In the genomic region with DNA sequence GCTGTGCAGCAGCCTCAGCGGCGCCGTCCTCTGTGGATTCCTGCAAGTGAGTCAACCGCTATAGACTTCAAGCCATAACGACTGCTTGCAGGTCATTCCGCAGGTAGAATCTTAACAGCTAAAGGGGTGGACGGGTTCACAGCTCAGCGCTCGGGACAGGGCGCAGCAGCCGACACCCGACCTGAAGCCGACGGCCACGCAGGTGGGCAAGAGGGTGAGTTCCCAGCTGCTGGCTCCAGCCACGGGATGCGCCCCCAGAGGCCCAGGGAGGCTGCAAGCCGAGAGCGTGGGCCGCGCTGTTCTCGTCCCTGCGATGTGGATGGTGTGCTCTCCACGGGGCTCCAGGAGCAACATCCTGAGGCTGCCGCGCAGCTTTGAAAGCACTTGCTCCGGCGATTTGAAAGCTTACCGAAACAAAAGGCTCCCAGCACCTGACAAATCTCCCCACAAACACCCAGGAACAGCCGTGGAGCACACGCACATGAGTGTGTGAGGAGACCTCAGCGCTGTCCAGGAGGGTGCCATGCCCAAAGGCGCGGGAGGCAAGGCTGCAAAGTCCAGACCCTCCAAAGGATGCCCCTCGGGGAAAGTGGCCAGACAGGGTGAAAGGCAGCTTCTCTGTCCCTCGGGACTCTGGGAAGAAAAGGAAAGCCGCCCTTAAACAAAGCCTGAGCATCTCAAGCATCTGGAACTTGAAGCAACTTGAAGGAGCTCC, we compare ENCODE assay signal across 23 cellular contexts.
"Had no signal": no experiment of that assay in that cellular context is flagged by ENCODE, and none has a peak within 500 bp of the region (broad histone marks: within the 10 kb centered on the region; RNA-seq: fewer than 3 reads in every experiment).

No MANE protein-coding gene starts in this region.

- H3K27ac Mint-ChIP-seq: activated naive CD4-positive, alpha-beta T cell treated with anti-CD3 and anti-CD28 coated beads, Interleukin-2, amount 50 U/mL, for 72 hours had no signal

- H3K36me3 Mint-ChIP-seq: activated naive CD4-positive, alpha-beta T cell treated with anti-CD3 and anti-CD28 coated beads, Interleukin-2, amount 50 U/mL, for 72 hours; naive B cell had no signal

- H3K4me3 ChIP-seq: adrenal gland, esophagus squamous epithelium, hepatocyte, psoas muscle, tibial artery had no signal

- H3K4me1 ChIP-seq: adrenal gland, esophagus squamous epithelium, psoas muscle, tibial artery had no signal

- H3K4me3 Mint-ChIP-seq: naive B cell had no signal

- DNase-seq: activated CD4-positive, alpha-beta T cell treated with anti-CD3 and anti-CD28 coated beads, Interleukin-2, amount 50 U/mL, for 1 hour; activated CD4-positive, CD25-positive, alpha-beta regulatory T cell treated with anti-CD3 and anti-CD28 coated beads, Interleukin-2, amount 50 U/mL, for 72 hours; activated CD8-positive, alpha-beta memory T cell treated with anti-CD3 and anti-CD28 coated beads for 24 hours; activated CD8-positive, alpha-beta memory T cell treated with anti-CD3 and anti-CD28 coated beads, Interleukin-2, amount 50 U/mL, for 48 hours; activated gamma-delta T cell treated with Interleukin-2 at 50 U/mL for 16 hours; activated T-cell treated with anti-CD3 and anti-CD28 coated beads, Interleukin-2, amount 50 U/mL, for 48 hours; dermis blood vessel endothelial cell; effector memory CD4-positive, alpha-beta T cell; esophagus squamous epithelium; mammary epithelial cell; naive B cell; stimulated activated CD4-positive, alpha-beta T cell treated with anti-CD3 and anti-CD28 coated beads, Interleukin-12 subunit alpha, Interleukin-12 subunit beta, amount 100 ng/mL, for 4 hours; stimulated activated CD4-positive, alpha-beta T cell treated with anti-CD3 and anti-CD28 coated beads, Interleukin-2, amount 100 ng/mL, for 24 hours; stimulated activated naive CD8-positive, alpha-beta T cell treated with anti-CD3 and anti-CD28 coated beads, Interleukin-15, Interleukin-2, amounts not matched to agents 100 U/mL and 50 U/mL, for 24 hours; substantia nigra; T-helper 1 cell; T-helper 9 cell; tibial artery had no signal

- H3K9me3 Mint-ChIP-seq: activated naive CD4-positive, alpha-beta T cell treated with anti-CD3 and anti-CD28 coated beads, Interleukin-2, amount 50 U/mL, for 72 hours; neural crest cell had no signal

- H3K27me3 Mint-ChIP-seq: naive B cell had no signal

- H3K27me3 ChIP-seq: adrenal gland, esophagus squamous epithelium, hepatocyte, tibial artery had no signal

- H3K36me3 ChIP-seq: adrenal gland had no signal

- H3K9me3 ChIP-seq: adrenal gland, psoas muscle, tibial artery had no signal

- H3K27ac ChIP-seq: adrenal gland, esophagus squamous epithelium, hepatocyte, psoas muscle, tibial artery had no signal
